Comparison of ENCODE assay signal across 1 cellular context in the genomic region with DNA sequence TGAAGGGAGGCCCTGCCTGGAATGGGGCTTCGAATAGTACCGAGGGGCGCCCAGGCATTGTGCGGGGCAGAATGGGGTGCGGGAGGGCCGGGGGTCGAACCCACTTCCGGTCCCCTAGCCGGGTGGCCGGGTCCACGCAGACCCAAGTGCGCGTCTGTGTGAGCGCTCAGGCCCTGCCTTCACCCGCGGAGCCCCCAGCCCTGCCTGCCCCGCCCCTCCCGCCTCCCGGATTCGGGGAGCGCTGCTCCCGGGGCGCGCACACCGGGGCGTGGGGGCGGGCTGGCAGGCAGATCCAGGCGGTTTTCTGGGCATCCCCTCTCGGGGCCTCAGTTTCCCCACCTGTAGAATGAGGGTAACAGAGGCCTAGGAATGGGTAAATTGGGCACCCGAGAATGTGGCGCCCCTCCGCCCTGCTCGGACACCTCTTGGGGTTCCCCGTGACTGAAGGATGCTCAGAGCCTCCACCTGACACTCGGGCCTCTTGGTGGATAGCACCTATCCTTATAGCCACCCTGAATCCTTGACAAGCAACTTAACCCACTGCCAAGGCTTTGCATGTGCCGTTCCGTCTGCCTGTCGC.
A peak's percentile ranks its signal among the peaks of the same experiment; 100 is the strongest.
TF ChIP-seq lines count a peak whose summit lies in the region.

No MANE protein-coding gene starts in this region.

TF ChIP-seq in H1, 55 proteins besides CTCF, POLR2A, EP300 and RAD21:
- peak; percentile 9 for TF ChIP-seq KDM4A (IDR thresholded peaks at IDR 0.05; ENCODE audit: low read depth, low read length, severe bottlenecking)
- no peak for TF ChIP-seq YY1 (IDR thresholded peaks at IDR 0.05; ENCODE audit: low read depth, low read length)
